ENCODE assay signal across 20 cellular contexts in genomic region chr7:116547347-116547746, GRCh38. TPM values are rescaled to one million over a fixed set of nuclear protein-coding genes. Genes with fewer than 3 reads are reported as not detected.
DNase-seq lines count a peak whose midpoint lies in the region; ATAC-seq and TF ChIP-seq lines count a peak whose summit lies in the region.
"Had no signal": no experiment of that assay in that cellular context is flagged by ENCODE, and none has a peak within 500 bp of the region (broad histone marks: within the 10 kb centered on the region; RNA-seq: fewer than 3 reads in every experiment).

No MANE protein-coding gene starts in this region.

- no peak overlapping the region for H3K9ac ChIP-seq in mammary epithelial cell (ENCODE audit: insufficient read depth, low read length)
- H3K9ac ChIP-seq: KMS-11 had no signal

- H3K27me3 ChIP-seq in left ventricle myocardium inferior (ENCODE audit: low read depth) (no peaks in the 10 kb centered on the region), mammary epithelial cell (ENCODE audit: insufficient read depth, low read length) (no peaks in the 10 kb centered on the region), lower lobe of right lung (ENCODE audit: low read depth) (no peaks in the 10 kb centered on the region), uterus (no peaks in the 10 kb centered on the region)

- CTCF ChIA-PET in mammary epithelial cell (lab: Charles Lee; ENCODE audit: low non-redundant PET) = interaction anchor here (0.6 kb wide), 2 partner anchors 23 to 26 kb away, joined by 3 to 6 read pairs; no protein-coding TSS in a partner anchor

- peak overlapping the region; percentile 84 for H3K27ac ChIP-seq in left ventricle myocardium inferior (replicated peaks)
- H3K27ac ChIP-seq in mammary epithelial cell (ENCODE audit: insufficient read depth, low read depth, low read length) = peak overlapping the region; percentile 5
- H3K27ac ChIP-seq in lower lobe of right lung = peak overlapping the region; percentile 5
- peak overlapping the region; percentile 31 to 58 for H3K27ac ChIP-seq in uterus
- H3K27ac ChIP-seq: KMS-11, skin epidermis had no signal

- H4K20me1 ChIP-seq in mammary epithelial cell (ENCODE audit: insufficient read depth, low read length) = no peaks in the 10 kb centered on the region

- 56% methylated on average over 2 of the region's 2 CpGs for WGBS in mammary epithelial cell (ENCODE audit: low coverage, missing lambda C conversion rate)

- peaks cover 97% of the 10 kb centered on the region for H3K79me2 ChIP-seq in mammary epithelial cell (ENCODE audit: insufficient read depth, low read length)

- H3K4me2 ChIP-seq in mammary epithelial cell (ENCODE audit: insufficient read depth, low read depth, low read length) = no peak overlapping the region
- H3K4me2 ChIP-seq: KMS-11 had no signal

- H3K4me3 ChIP-seq in left ventricle myocardium inferior = no peak overlapping the region
- H3K4me3 ChIP-seq in mammary epithelial cell (replicated peaks in 1 of 3; ENCODE audit: insufficient read depth in 1 of 3, low read depth in 2 of 3, low read length in 3 of 3) = no peak overlapping the region
- H3K4me3 ChIP-seq in lower lobe of right lung = no peak overlapping the region
- H3K4me3 ChIP-seq in uterus = no peak overlapping the region
- H3K4me3 ChIP-seq: HAP-1, skin epidermis had no signal

- ATAC-seq in Right ventricle myocardium superior (ENCODE audit: poor library complexity) (no peak), lower lobe of right lung (no peak)
- ATAC-seq in activated naive CD8-positive, alpha-beta T cell treated with anti-CD3 and anti-CD28 coated beads, Interleukin-2, amount 50 U/mL, for 24 hours = no peak
- ATAC-seq in naive thymus-derived CD8-positive, alpha-beta T cell = no peak
- ATAC-seq: activated CD8-positive, alpha-beta T cell treated with anti-CD3 and anti-CD28 coated beads, Interleukin-2, amount 10 ng/mL, durations not matched to agents 7 days and 5 days; Right ventricle myocardium inferior had no signal

- no peak for TF ChIP-seq CTCF in left ventricle myocardium inferior (IDR thresholded peaks at IDR 0.05; ENCODE audit: borderline replicate concordance)
- TF ChIP-seq CTCF in mammary epithelial cell (conservative IDR thresholded peaks at IDR 0.05 in 1 of 2, IDR thresholded peaks at IDR 0.05 in 1 of 2; ENCODE audit: extremely low read depth in 1 of 2, insufficient read depth in 1 of 2, low read depth in 1 of 2, low read length in 2 of 2) = no peak
- no peak for TF ChIP-seq CTCF in lower lobe of right lung (IDR thresholded peaks at IDR 0.05)
- no peak for TF ChIP-seq CTCF in uterus (IDR thresholded peaks at IDR 0.05)

- dilution Hi-C loops in mammary epithelial cell (cut with HindIII; ENCODE audit: low sequenced_read_pairs) = no loop called here

- no TSS peak for BruUV-seq in mammary epithelial cell (replicated peaks; lab: Mats Ljungman, UMichigan)

- intact Hi-C loops in left ventricle myocardium inferior (cut with micrococcal nuclease) (no loop called here), Right ventricle myocardium superior (cut with DNase I) (no loop called here), mammary epithelial cell (cut with micrococcal nuclease) (no loop called here), lower lobe of right lung (cut with DNase I) (no loop called here), uterus (cut with DNase I; ENCODE audit: low total_unique reads) (no loop called here)

- peaks cover 100% of the 10 kb centered on the region for H3K4me1 ChIP-seq in left ventricle myocardium inferior
- peaks cover 7% of the 10 kb centered on the region for H3K4me1 ChIP-seq in mammary epithelial cell (ENCODE audit: insufficient read depth, low read length)
- peaks cover 29% of the 10 kb centered on the region for H3K4me1 ChIP-seq in lower lobe of right lung
- H3K4me1 ChIP-seq in uterus = no peaks in the 10 kb centered on the region
- H3K4me1 ChIP-seq: HAP-1 had no signal

- no peak overlapping the region for H2AFZ ChIP-seq in mammary epithelial cell (ENCODE audit: low read depth, low read length)

- H3K36me3 Mint-ChIP-seq in activated naive CD8-positive, alpha-beta T cell treated with anti-CD3 and anti-CD28 coated beads, Interleukin-2, amount 50 U/mL, for 24 hours (ENCODE audit: low read depth) = no peaks in the 10 kb centered on the region
- no peaks in the 10 kb centered on the region for H3K36me3 Mint-ChIP-seq in naive thymus-derived CD8-positive, alpha-beta T cell

- no peak overlapping the region for H3K4me3 Mint-ChIP-seq in activated naive CD8-positive, alpha-beta T cell treated with anti-CD3 and anti-CD28 coated beads, Interleukin-2, amount 50 U/mL, for 24 hours
- no peak overlapping the region for H3K4me3 Mint-ChIP-seq in naive thymus-derived CD8-positive, alpha-beta T cell
- H3K4me3 Mint-ChIP-seq: activated CD8-positive, alpha-beta T cell treated with anti-CD3 and anti-CD28 coated beads, Interleukin-2, amount 10 ng/mL, durations not matched to agents 7 days and 5 days; endodermal cell had no signal

- no peak for TF ChIP-seq POLR2A in uterus (IDR thresholded peaks at IDR 0.05)

- POLR2A ChIA-PET in naive thymus-derived CD8-positive, alpha-beta T cell (lab: Charles Lee) = no interaction called here

- peaks cover 3% of the 10 kb centered on the region for H3K4me1 Mint-ChIP-seq in activated naive CD8-positive, alpha-beta T cell treated with anti-CD3 and anti-CD28 coated beads, Interleukin-2, amount 50 U/mL, for 24 hours
- no peaks in the 10 kb centered on the region for H3K4me1 Mint-ChIP-seq in naive thymus-derived CD8-positive, alpha-beta T cell

- in situ Hi-C loops in mammary epithelial cell (cut with MboI; ENCODE audit: low sequenced_read_pairs in 2 of 2) = loop anchor here in 1 of 2 donors (25.0 kb wide), 1 partner anchor 385 kb away; no protein-coding TSS in a partner anchor

- DNase-seq in left ventricle myocardium inferior (no peak), Right ventricle myocardium superior (no peak), mammary epithelial cell (peak; percentile 30), lower lobe of right lung (no peak), uterus (no peak), cerebellar nuclear complex (lab: John Stamatoyannopoulos, UW) (no peak)
- DNase-seq in activated naive CD8-positive, alpha-beta T cell treated with anti-CD3 and anti-CD28 coated beads, Interleukin-2, amount 50 U/mL, for 24 hours = no peak
- no peak for DNase-seq in naive thymus-derived CD8-positive, alpha-beta T cell
- DNase-seq: activated CD8-positive, alpha-beta T cell treated with anti-CD3 and anti-CD28 coated beads, Interleukin-2, amount 10 ng/mL, durations not matched to agents 7 days and 5 days; activated effector memory CD4-positive, alpha-beta T cell treated with anti-CD3 and anti-CD28 coated beads, Interleukin-2, amount 50 U/mL, for 16 hours; endodermal cell; hypothalamus; NCI-H1930; NCI-H69; substantia nigra had no signal

- H3K9me3 ChIP-seq in left ventricle myocardium inferior (replicated peaks) (no peaks in the 10 kb centered on the region), mammary epithelial cell (replicated peaks; ENCODE audit: insufficient read depth, low read length) (no peaks in the 10 kb centered on the region), lower lobe of right lung (no peaks in the 10 kb centered on the region), uterus (no peaks in the 10 kb centered on the region)
- H3K9me3 ChIP-seq: HAP-1 had no signal

- H3K27me3 Mint-ChIP-seq in activated naive CD8-positive, alpha-beta T cell treated with anti-CD3 and anti-CD28 coated beads, Interleukin-2, amount 50 U/mL, for 24 hours = peaks cover 8% of the 10 kb centered on the region
- peaks cover 4 to 42% (median 14%) of the 10 kb centered on the region in 5 donors for H3K27me3 Mint-ChIP-seq in naive thymus-derived CD8-positive, alpha-beta T cell

- H3K27ac Mint-ChIP-seq in activated naive CD8-positive, alpha-beta T cell treated with anti-CD3 and anti-CD28 coated beads, Interleukin-2, amount 50 U/mL, for 24 hours = no peak overlapping the region
- no peak overlapping the region for H3K27ac Mint-ChIP-seq in naive thymus-derived CD8-positive, alpha-beta T cell
- H3K27ac Mint-ChIP-seq: activated CD8-positive, alpha-beta T cell treated with anti-CD3 and anti-CD28 coated beads, Interleukin-2, amount 10 ng/mL, durations not matched to agents 7 days and 5 days; endodermal cell had no signal

- H3K36me3 ChIP-seq in left ventricle myocardium inferior (peaks cover 55% of the 10 kb centered on the region), mammary epithelial cell (ENCODE audit: insufficient read depth, low read length) (peaks cover 78% of the 10 kb centered on the region), lower lobe of right lung (peaks cover 22% of the 10 kb centered on the region), uterus (no peaks in the 10 kb centered on the region)
- H3K36me3 ChIP-seq: HAP-1 had no signal

- H3K9me3 Mint-ChIP-seq in activated naive CD8-positive, alpha-beta T cell treated with anti-CD3 and anti-CD28 coated beads, Interleukin-2, amount 50 U/mL, for 24 hours = no peaks in the 10 kb centered on the region
- no peaks in the 10 kb centered on the region for H3K9me3 Mint-ChIP-seq in naive thymus-derived CD8-positive, alpha-beta T cell
- H3K9me3 Mint-ChIP-seq: endodermal cell had no signal

RNA-seq across cellular contexts. Expression of gene CAV1, which starts 22.5 kb away (rescaled TPM):
- total RNA-seq in left ventricle myocardium inferior (266 TPM), Right ventricle myocardium superior (300 TPM), mammary epithelial cell (100 to 1,000 TPM; 485 to 894 TPM), lower lobe of right lung (531 TPM), uterus (100 to 1,000 TPM; 183 to 351 (median 300) TPM)
- 1,604 TPM for polyA plus RNA-seq in mammary epithelial cell
- 2,169 TPM for polyA minus RNA-seq in mammary epithelial cell
- total RNA-seq in naive thymus-derived CD8-positive, alpha-beta T cell = not detected
- not detected for polyA plus RNA-seq in naive thymus-derived CD8-positive, alpha-beta T cell
- total RNA-seq: activated CD8-positive, alpha-beta T cell treated with anti-CD3 and anti-CD28 coated beads, Interleukin-2, amount 10 ng/mL, durations not matched to agents 7 days and 5 days had no signal
- polyA plus RNA-seq: neural cell had no signal

RNA-seq across cellular contexts. Expression of gene CAV2, which starts 47.8 kb away (rescaled TPM):
- 196 TPM for total RNA-seq in left ventricle myocardium inferior
- total RNA-seq in Right ventricle myocardium superior = 183 TPM
- 100 to 1,000 TPM; 253 to 385 TPM for total RNA-seq in mammary epithelial cell
- polyA plus RNA-seq in mammary epithelial cell = 402 TPM
- polyA minus RNA-seq in mammary epithelial cell = 674 TPM
- total RNA-seq in lower lobe of right lung = 143 TPM
- 100 to 1,000 TPM in 1 of 4 donors, 10 to 100 TPM in 3; 33.3 to 105 (median 86.0) TPM for total RNA-seq in uterus
- total RNA-seq in naive thymus-derived CD8-positive, alpha-beta T cell = not detected
- polyA plus RNA-seq in naive thymus-derived CD8-positive, alpha-beta T cell = not detected
- total RNA-seq: activated CD8-positive, alpha-beta T cell treated with anti-CD3 and anti-CD28 coated beads, Interleukin-2, amount 10 ng/mL, durations not matched to agents 7 days and 5 days had no signal
- polyA plus RNA-seq: neural cell had no signal

Comparison
In these comparisons a context has a peak if more than half of its experiments do, and no peak if none do; other contexts are left out.
1. H3K27ac ChIP-seq: peak in every context shown above with its lines; median percentile 84 in left ventricle myocardium inferior; 44 in uterus; 5 in mammary epithelial cell; 5 in lower lobe of right lung.
2. RNA of gene CAV1, which starts 22.5 kb away (total RNA-seq): 485 to 894 TPM in mammary epithelial cell, 531 TPM in lower lobe of right lung (single experiment), 183 to 351 TPM in uterus, 300 TPM in Right ventricle myocardium superior (single experiment) and 266 TPM in left ventricle myocardium inferior (single experiment); not detected in naive thymus-derived CD8-positive, alpha-beta T cell; every median in the first group is over 100 times any median in the second.
3. RNA of gene CAV2, which starts 47.8 kb away (total RNA-seq): 253 to 385 TPM in mammary epithelial cell, 196 TPM in left ventricle myocardium inferior (single experiment), 183 TPM in Right ventricle myocardium superior (single experiment), 143 TPM in lower lobe of right lung (single experiment) and 33.3 to 105 TPM in uterus; not detected in naive thymus-derived CD8-positive, alpha-beta T cell; every median in the first group is over 10 times any median in the second.